1 cellular context compared by ENCODE assay signal in genomic region chr3:172143739-172144497, GRCh38.
TF ChIP-seq lines count a peak whose summit lies in the region.

No MANE protein-coding gene starts in this region.

TF ChIP-seq in HEK293, 187 proteins besides CTCF, POLR2A, EP300 and RAD21 (continued from another document):
- TF ChIP-seq ZNF830 (tag by site-specific recombination; IDR thresholded peaks at IDR 0.05; ENCODE audit: low read depth), result no peak
